9 cellular contexts compared by ENCODE assay signal in the genomic region with DNA sequence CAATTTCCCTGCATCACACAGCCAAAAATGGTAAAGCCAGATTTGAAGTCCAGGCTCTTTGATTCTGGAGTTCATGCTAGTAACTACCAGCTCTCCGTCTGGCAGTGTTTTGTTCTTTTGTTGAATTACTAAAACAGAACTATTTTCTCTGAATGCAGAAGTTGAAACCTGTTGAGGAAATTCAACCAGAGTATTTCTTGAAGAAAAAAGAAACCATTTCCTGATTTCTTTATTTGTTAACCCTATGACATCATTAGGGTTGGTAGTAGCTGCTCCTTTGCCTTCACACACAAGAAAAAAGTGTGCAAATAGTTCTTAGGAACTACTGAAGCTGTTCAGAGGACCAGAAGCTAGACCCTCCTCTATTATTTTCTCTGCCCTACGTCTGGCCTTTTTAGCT. TPM values are rescaled to one million over a fixed set of nuclear protein-coding genes. Genes with fewer than 3 reads are reported as not detected.
DNase-seq lines count a peak whose midpoint lies in the region; ATAC-seq and TF ChIP-seq lines count a peak whose summit lies in the region.
"Had no signal": no experiment of that assay in that cellular context is flagged by ENCODE, and none has a peak within 500 bp of the region (broad histone marks: within the 10 kb centered on the region; RNA-seq: fewer than 3 reads in every experiment).

No MANE protein-coding gene starts in this region.

- no peak for TF ChIP-seq CTCF in ascending aorta (IDR thresholded peaks at IDR 0.05)

- peak overlapping the region; percentile 71 for H3K27ac ChIP-seq in KOPT-K1 (ENCODE audit: low read depth, low read length, poor library complexity, severe bottlenecking)
- H3K27ac ChIP-seq in ascending aorta: peak overlapping the region; percentile 84 to 87
- H3K27ac ChIP-seq in rectal smooth muscle tissue (ENCODE audit: low read depth, low read length): peak overlapping the region; percentile 59
- H3K27ac ChIP-seq: SJSA1 had no signal

- H3K27me3 ChIP-seq in ascending aorta (no peaks in the 10 kb centered on the region), rectal smooth muscle tissue (ENCODE audit: control insufficient read depth, insufficient read depth, low read length) (no peaks in the 10 kb centered on the region)
- H3K27me3 ChIP-seq: SJSA1 had no signal

- DNase-seq in ascending aorta (ENCODE audit: low spot score in 2 of 2) (no peak), UCSD-AML1 (lab: John Stamatoyannopoulos, UW; ENCODE audit: unreplicated experiment) (no peak), NCI-H1092 (lab: John Stamatoyannopoulos, UW) (no peak), DMS 273 (lab: John Stamatoyannopoulos, UW; ENCODE audit: unreplicated experiment) (no peak)
- no peak for DNase-seq in activated CD8-positive, alpha-beta memory T cell treated with anti-CD3 and anti-CD28 coated beads, Interleukin-2, amount 50 U/mL, for 4 hours

- H3K9me3 ChIP-seq in KOPT-K1 (ENCODE audit: insufficient read depth, low read length, poor library complexity, severe bottlenecking): no peaks in the 10 kb centered on the region
- H3K9me3 ChIP-seq in ascending aorta: no peaks in the 10 kb centered on the region

- H3K4me1 ChIP-seq in ascending aorta (peaks cover 22 to 51% of the 10 kb centered on the region in 2 donors), rectal smooth muscle tissue (ENCODE audit: control insufficient read depth, insufficient read depth, low read length) (peaks cover 38% of the 10 kb centered on the region)

- peak; percentile 59 for ATAC-seq in GM18511 (IDR thresholded peaks at IDR 0.05; ENCODE audit: unreplicated experiment)

- no peaks in the 10 kb centered on the region for H3K36me3 ChIP-seq in KOPT-K1 (ENCODE audit: insufficient read depth, low read length)
- H3K36me3 ChIP-seq in ascending aorta: no peaks in the 10 kb centered on the region
- H3K36me3 ChIP-seq in rectal smooth muscle tissue (ENCODE audit: control insufficient read depth, insufficient read depth, low read length): no peaks in the 10 kb centered on the region

- H3K9ac ChIP-seq in rectal smooth muscle tissue (ENCODE audit: low read length): no peak overlapping the region

- no peak overlapping the region for H3K4me3 ChIP-seq in ascending aorta
- no peak overlapping the region for H3K4me3 ChIP-seq in rectal smooth muscle tissue (ENCODE audit: low read length)
- H3K4me3 ChIP-seq: SJSA1 had no signal

- intact Hi-C loops in ascending aorta (cut with DNase I): no loop called here

RNA-seq across cellular contexts. Expression of a gene that starts 34.4 kb away (rescaled TPM):
- 35.5 TPM for total RNA-seq in ascending aorta
